ENCODE assay signal across 11 cellular contexts in genomic region chr10:126906704-126907422, GRCh38. TPM values are rescaled to one million over a fixed set of nuclear protein-coding genes. Genes with fewer than 3 reads are reported as not detected.
A peak's percentile ranks its signal among the peaks of the same experiment; 100 is the strongest.
DNase-seq lines count a peak whose midpoint lies in the region; ATAC-seq, FAIRE-seq and TF ChIP-seq lines count a peak whose summit lies in the region.
"Had no signal": no experiment of that assay in that cellular context is flagged by ENCODE, and none has a peak within 500 bp of the region (broad histone marks: within the 10 kb centered on the region; RNA-seq: fewer than 3 reads in every experiment).

No MANE protein-coding gene starts in this region.

- H3K36me3 ChIP-seq in Panc1 (ENCODE audit: control insufficient read depth, insufficient read depth, low read length) = no peaks in the 10 kb centered on the region; the same call in 1 of the 2 replicates
- no peaks in the 10 kb centered on the region for H3K36me3 ChIP-seq in uterus

- H3K36me3 Mint-ChIP-seq in neural crest cell (ENCODE audit: low read depth) = peaks cover 9% of the 10 kb centered on the region

- no peak for DNase-seq in A549 (ENCODE audit: low read depth in 1 of 2, low spot score in 1 of 2)
- no peak for DNase-seq in Panc1 (ENCODE audit: low read depth, low spot score)
- no peak for DNase-seq in epithelial cell of proximal tubule (ENCODE audit: low read depth)
- DNase-seq in neural crest cell (ENCODE audit: low read depth, low spot score) = no peak
- no peak for DNase-seq in G401 (ENCODE audit: low spot score)
- no peak for DNase-seq in uterus
- no peak for DNase-seq in GM13977 (ENCODE audit: low spot score)
- no peak for DNase-seq in stimulated activated CD4-positive, alpha-beta T cell treated with anti-CD3 and anti-CD28 coated beads, Interleukin-1b, Interleukin-23, amount 100 ng/mL, for 48 hours
- DNase-seq: activated naive CD4-positive, alpha-beta T cell treated with Interleukin-2 at 50 U/mL for 16 hours; CD4-positive, alpha-beta T cell had no signal

- no peak for TF ChIP-seq EP300 in A549 (IDR thresholded peaks at IDR 0.05)

- H3K27me3 Mint-ChIP-seq in neural crest cell (ENCODE audit: low read depth) = peaks cover 2% of the 10 kb centered on the region

- 95% methylated on average over 12 of the region's 14 CpGs for WGBS in A549 (ENCODE audit: missing lambda C conversion rate)

- no peak for FAIRE-seq in A549 (lab: Jason Lieb, UNC)

- ATAC-seq in A549 = no peak
- ATAC-seq in Panc1 = no peak

- H3K27ac Mint-ChIP-seq in neural crest cell (ENCODE audit: unreplicated experiment) = no peak overlapping the region
- H3K27ac Mint-ChIP-seq: CD4-positive, alpha-beta T cell had no signal

- no TSS peak for BruUV-seq in Panc1 (replicated peaks; lab: Mats Ljungman, UMichigan)

- intact Hi-C loops in Panc1 (cut with micrococcal nuclease; ENCODE audit: unreplicated experiment) (no loop called here), uterus (cut with DNase I; ENCODE audit: low total_unique reads) (no loop called here)

- H3K9me3 ChIP-seq in A549 (no peaks in the 10 kb centered on the region), Panc1 (ENCODE audit: control insufficient read depth, insufficient read depth, low read depth, low read length) (no peaks in the 10 kb centered on the region), uterus (no peaks in the 10 kb centered on the region)

- TF ChIP-seq RAD21 in A549 (conservative IDR thresholded peaks at IDR 0.05 in 1 of 2, IDR thresholded peaks at IDR 0.05 in 1 of 2) = no peak

- no peaks in the 10 kb centered on the region for H3K9me3 Mint-ChIP-seq in neural crest cell
- H3K9me3 Mint-ChIP-seq: CD4-positive, alpha-beta T cell had no signal

- peaks cover 54% of the 10 kb centered on the region for H3K4me1 Mint-ChIP-seq in neural crest cell

- peak overlapping the region; percentile 87 for H3K4me2 ChIP-seq in A549

- POLR2A ChIA-PET in A549 (lab: Yijun Ruan, JAX) (no interaction called here), Panc1 (lab: Charles Lee) (no interaction called here)

- H3K4me3 Mint-ChIP-seq in neural crest cell = peak overlapping the region; percentile 93
- H3K4me3 Mint-ChIP-seq: CD4-positive, alpha-beta T cell had no signal

- CTCF ChIA-PET in A549 (lab: Yijun Ruan, JAX) = interaction anchor here (0.5 to 1.9 kb wide), 3 partner anchors 11 to 336 kb away, joined by 3 to 5 read pairs (median 3); no protein-coding TSS in a partner anchor
- CTCF ChIA-PET in Panc1 (lab: Charles Lee) = interaction anchor here (0.5 kb wide), 1 partner anchor 34 kb away, joined by 3 read pairs; no protein-coding TSS in a partner anchor

- in situ Hi-C loops in Panc1 (cut with HindIII; ENCODE audit: low pct_unique_long_range_greater_than_20kb, low sequenced_read_pairs) (no loop called here), G401 (cut with HindIII; ENCODE audit: low sequenced_read_pairs) (no loop called here), GM13977 (cut with MboI; ENCODE audit: low pct_unique_long_range_greater_than_20kb, low sequenced_read_pairs, unreplicated experiment) (no loop called here)

- TF ChIP-seq POLR2A in A549 (IDR thresholded peaks at IDR 0.05; ENCODE audit: low read length) (no peak), uterus (IDR thresholded peaks at IDR 0.05) (no peak)

- peaks cover 20% of the 10 kb centered on the region for H3K4me1 ChIP-seq in A549
- H3K4me1 ChIP-seq in Panc1 (ENCODE audit: control insufficient read depth, insufficient read depth, low read length) = peaks cover 27% of the 10 kb centered on the region
- peaks cover 0 to 8% of the 10 kb centered on the region in 2 donors for H3K4me1 ChIP-seq in uterus

- H3K27me3 ChIP-seq in Panc1 (ENCODE audit: control insufficient read depth, insufficient read depth, low read length) (no peaks in the 10 kb centered on the region), uterus (no peaks in the 10 kb centered on the region)

- TF ChIP-seq CTCF in A549 (IDR thresholded peaks at IDR 0.05) = no peak
- TF ChIP-seq CTCF in Panc1 (IDR thresholded peaks at IDR 0.05) = no peak
- TF ChIP-seq CTCF in epithelial cell of proximal tubule (conservative IDR thresholded peaks at IDR 0.05; ENCODE audit: low read depth, low read length) = no peak
- TF ChIP-seq CTCF in neural crest cell (conservative IDR thresholded peaks at IDR 0.05) = no peak
- TF ChIP-seq CTCF in uterus (IDR thresholded peaks at IDR 0.05) = no peak
- no peak for TF ChIP-seq CTCF in GM13977 (IDR thresholded peaks at IDR 0.05; ENCODE audit: extremely low read depth, insufficient read depth, missing control alignments)

- H3K27ac ChIP-seq in A549 (peak overlapping the region; percentile 86 to 98; a peak in 4 of 6 replicates), Panc1 (ENCODE audit: low read length) (peak overlapping the region; percentile 83), uterus (peak overlapping the region in 1 of 2 donors; percentile 86)
- H3K27ac ChIP-seq: SK-N-MC had no signal

- H3K4me3 ChIP-seq in A549 (peak overlapping the region; percentile 87), Panc1 (ENCODE audit: low read depth in 2 of 2, low read length in 2 of 2) (peak overlapping the region; percentile 77 to 79), epithelial cell of proximal tubule (ENCODE audit: low read depth, low read length) (peak overlapping the region; percentile 86), uterus (peak overlapping the region in 1 of 2 donors; percentile 96)

TF ChIP-seq in A549, 52 proteins besides CTCF, POLR2A, EP300 and RAD21:
- TF ChIP-seq KDM5A (IDR thresholded peaks at IDR 0.05) (no peak), ZC3H11A (IDR thresholded peaks at IDR 0.05) (no peak), ZFP36 (IDR thresholded peaks at IDR 0.05; ENCODE audit: borderline replicate concordance, partially characterized antibody) (no peak), GATA3 (IDR thresholded peaks at IDR 0.05; ENCODE audit: borderline replicate concordance) (no peak), ESRRA (IDR thresholded peaks at IDR 0.05; ENCODE audit: borderline replicate concordance, low read length) (no peak), CHD2 (IDR thresholded peaks at IDR 0.05; ENCODE audit: low read length, partially characterized antibody) (no peak), EHF (CRISPR knock-in tag; IDR thresholded peaks at IDR 0.05) (no peak), HES2 (IDR thresholded peaks at IDR 0.05) (no peak), CEBPB (IDR thresholded peaks at IDR 0.05) (no peak), HOXB13 (CRISPR knock-in tag; IDR thresholded peaks at IDR 0.05; ENCODE audit: low read depth) (no peak), POLR2AphosphoS2 (conservative IDR thresholded peaks at IDR 0.05; ENCODE audit: low read length) (no peak)
TF ChIP-seq in A549: peak in this region for 0.

RNA-seq across cellular contexts. Expression of gene DOCK1, which starts 1.6 kb away (rescaled TPM):
- polyA plus RNA-seq in A549 (2011; rRNA removed) (22.6 and 30.5 TPM in 2 replicates), A549 (2017; fragmentation: RNase III; extraction: RNeasy Plus Mini Kit Qiagen cat#74134 plus additional on column Dnase treatment) (27.4 to 28.3 TPM (median 28.2 TPM) in 3 replicates)
- 13.8 and 16.3 TPM in 2 replicates for polyA plus RNA-seq in A549 (2012; cell fraction: cytosol; rRNA removed)
- 13.3 and 20.0 TPM in 2 replicates for polyA plus RNA-seq in A549 (2012; cell fraction: nucleus; rRNA removed)
- 41.9 and 50.6 TPM in 2 replicates for polyA minus RNA-seq in A549 (2011; rRNA and poly(A)+ RNA removed)
- total RNA-seq in Panc1 (2021; ENCODE audit: unreplicated experiment) (67.6 TPM), epithelial cell of proximal tubule (24.3 and 31.9 TPM in 2 replicates), neural crest cell (55.8 and 62.9 TPM in 2 replicates), uterus (100 to 1,000 TPM in 1 of 4 donors, 10 to 100 TPM in 3; 15.6 to 130 (median 65.0) TPM)
- 42.9 TPM for polyA plus RNA-seq in Panc1 (2012; ENCODE audit: insufficient read length)
- total RNA-seq in G401 (2014; rRNA removed; shearing (Covaris generic)) = 28.7 and 36.6 TPM in 2 replicates
- total RNA-seq: CD4-positive, alpha-beta T cell had no signal
